In the genomic region with DNA sequence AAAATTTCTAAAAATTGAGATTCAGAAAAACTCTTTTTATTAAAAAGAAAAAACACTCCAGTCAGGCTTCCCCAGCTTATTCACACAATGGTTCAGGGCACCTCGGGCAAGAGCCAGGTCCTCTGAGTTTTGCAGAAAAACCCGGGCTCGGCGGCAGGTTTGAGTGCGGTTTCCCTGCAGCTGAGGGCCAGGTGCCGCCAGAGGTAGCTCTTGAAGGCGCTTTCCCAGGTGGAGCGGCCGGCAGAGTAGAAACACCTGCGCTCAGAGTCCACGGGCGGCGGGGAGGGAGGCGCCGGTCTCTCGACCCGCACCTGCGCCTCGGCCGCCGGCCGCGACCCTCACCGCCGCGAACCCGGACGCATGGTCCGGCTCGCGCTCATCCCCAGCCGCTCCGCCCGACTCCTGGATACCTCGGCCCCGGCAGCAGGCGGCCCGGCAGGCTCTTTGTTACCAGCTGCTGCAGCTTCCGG, we compare ENCODE assay signal across 8 cellular contexts. TPM values are rescaled to one million over a fixed set of nuclear protein-coding genes. Genes with fewer than 3 reads are reported as not detected.
A peak's percentile ranks its signal among the peaks of the same experiment; 100 is the strongest.
DNase-seq lines count a peak whose midpoint lies in the region; ATAC-seq and TF ChIP-seq lines count a peak whose summit lies in the region.

No MANE protein-coding gene starts in this region.

- peak overlapping the region; percentile 88 for H3K4me3 Mint-ChIP-seq in activated CD8-positive, alpha-beta memory T cell treated with anti-CD3 and anti-CD28 coated beads, Interleukin-2, amount 10 ng/mL, durations not matched to agents 7 days and 5 days

- peak overlapping the region; percentile 93 for H3K27ac Mint-ChIP-seq in activated CD8-positive, alpha-beta memory T cell treated with anti-CD3 and anti-CD28 coated beads, Interleukin-2, amount 10 ng/mL, durations not matched to agents 7 days and 5 days

- H3K36me3 ChIP-seq in SK-N-MC (ENCODE audit: insufficient read depth, low read length) = peaks cover 20% of the 10 kb centered on the region

- H3K9ac ChIP-seq in SK-N-MC (ENCODE audit: insufficient read length) = peak overlapping the region; percentile 93

- H3K36me3 Mint-ChIP-seq in activated CD8-positive, alpha-beta memory T cell treated with anti-CD3 and anti-CD28 coated beads, Interleukin-2, amount 10 ng/mL, durations not matched to agents 7 days and 5 days = peaks cover 12% of the 10 kb centered on the region

- H3K4me1 Mint-ChIP-seq in activated CD8-positive, alpha-beta memory T cell treated with anti-CD3 and anti-CD28 coated beads, Interleukin-2, amount 10 ng/mL, durations not matched to agents 7 days and 5 days = peaks cover 48% of the 10 kb centered on the region

- no peaks in the 10 kb centered on the region for H3K27me3 Mint-ChIP-seq in activated CD8-positive, alpha-beta memory T cell treated with anti-CD3 and anti-CD28 coated beads, Interleukin-2, amount 10 ng/mL, durations not matched to agents 7 days and 5 days

- peak overlapping the region; percentile 65 for H3K27ac ChIP-seq in SK-N-MC

- no peaks in the 10 kb centered on the region for H3K9me3 ChIP-seq in SK-N-MC (ENCODE audit: low read depth, low read length)

- TF ChIP-seq CTCF in fibroblast of mammary gland (conservative IDR thresholded peaks at IDR 0.05; ENCODE audit: control insufficient read depth, insufficient read depth, low read depth, low read length) (no peak), retinal pigment epithelial cell (conservative IDR thresholded peaks at IDR 0.05; ENCODE audit: low read depth, low read length) (no peak)

- DNase-seq in activated CD8-positive, alpha-beta memory T cell treated with anti-CD3 and anti-CD28 coated beads, Interleukin-2, amount 10 ng/mL, durations not matched to agents 7 days and 5 days = no peak
- DNase-seq in activated CD8-positive, alpha-beta memory T cell treated with anti-CD3 and anti-CD28 coated beads, Interleukin-2, amount 50 U/mL, for 48 hours = no peak
- DNase-seq in SK-N-MC (ENCODE audit: low read depth, low spot score) = no peak
- DNase-seq in fibroblast of mammary gland (ENCODE audit: low read depth) = no peak
- no peak for DNase-seq in retinal pigment epithelial cell (ENCODE audit: low read depth)

- no peak for ATAC-seq in activated CD8-positive, alpha-beta memory T cell treated with anti-CD3 and anti-CD28 coated beads, Interleukin-2, amount 10 ng/mL, durations not matched to agents 7 days and 5 days
- ATAC-seq in HG02973 (IDR thresholded peaks at IDR 0.05; ENCODE audit: unreplicated experiment) (peak; percentile 55), HG03039 (IDR thresholded peaks at IDR 0.05; ENCODE audit: unreplicated experiment) (no peak), GM18858 (IDR thresholded peaks at IDR 0.05; ENCODE audit: unreplicated experiment) (no peak)

- H3K9me3 Mint-ChIP-seq in activated CD8-positive, alpha-beta memory T cell treated with anti-CD3 and anti-CD28 coated beads, Interleukin-2, amount 10 ng/mL, durations not matched to agents 7 days and 5 days (ENCODE audit: low read depth) = no peaks in the 10 kb centered on the region

- H3K4me3 ChIP-seq in SK-N-MC = peak overlapping the region; percentile 87
- H3K4me3 ChIP-seq in fibroblast of mammary gland (ENCODE audit: control insufficient read depth, low read depth, low read length) = peak overlapping the region; percentile 98
- peak overlapping the region; percentile 94 for H3K4me3 ChIP-seq in retinal pigment epithelial cell (ENCODE audit: low read length)

- CTCF ChIA-PET in activated CD8-positive, alpha-beta memory T cell treated with anti-CD3 and anti-CD28 coated beads, Interleukin-2, amount 10 ng/mL, durations not matched to agents 7 days and 5 days (lab: Charles Lee) = interaction anchor here (0.8 to 2.4 kb wide), 7 partner anchors 9 to 575 kb away, joined by 3 to 8 read pairs (median 4); no protein-coding TSS in a partner anchor

RNA-seq across cellular contexts. Expression of gene PROSER1, which starts 0.4 kb away (rescaled TPM):
- total RNA-seq in activated CD8-positive, alpha-beta memory T cell treated with anti-CD3 and anti-CD28 coated beads, Interleukin-2, amount 10 ng/mL, durations not matched to agents 7 days and 5 days = 10 to 100 TPM; 65.0 to 89.2 TPM

RNA-seq across cellular contexts. Expression of gene NHLRC3, which starts 0.8 kb away (rescaled TPM):
- 10 to 100 TPM; 29.2 to 30.6 TPM for total RNA-seq in activated CD8-positive, alpha-beta memory T cell treated with anti-CD3 and anti-CD28 coated beads, Interleukin-2, amount 10 ng/mL, durations not matched to agents 7 days and 5 days

RNA-seq across cellular contexts. Expression of gene STOML3, which starts 46.8 kb away (rescaled TPM):
- total RNA-seq in activated CD8-positive, alpha-beta memory T cell treated with anti-CD3 and anti-CD28 coated beads, Interleukin-2, amount 10 ng/mL, durations not matched to agents 7 days and 5 days = not detected
